Comparison of ENCODE assay signal across 12 cellular contexts in genomic region chr17:28613916-28614315, GRCh38. TPM values are rescaled to one million over a fixed set of nuclear protein-coding genes. Genes with fewer than 3 reads are reported as not detected.
A peak's percentile ranks its signal among the peaks of the same experiment; 100 is the strongest.
DNase-seq lines count a peak whose midpoint lies in the region; ATAC-seq and TF ChIP-seq lines count a peak whose summit lies in the region.
"Had no signal": no experiment of that assay in that cellular context is flagged by ENCODE, and none has a peak within 500 bp of the region (broad histone marks: within the 10 kb centered on the region; RNA-seq: fewer than 3 reads in every experiment).

A gene with protein sequence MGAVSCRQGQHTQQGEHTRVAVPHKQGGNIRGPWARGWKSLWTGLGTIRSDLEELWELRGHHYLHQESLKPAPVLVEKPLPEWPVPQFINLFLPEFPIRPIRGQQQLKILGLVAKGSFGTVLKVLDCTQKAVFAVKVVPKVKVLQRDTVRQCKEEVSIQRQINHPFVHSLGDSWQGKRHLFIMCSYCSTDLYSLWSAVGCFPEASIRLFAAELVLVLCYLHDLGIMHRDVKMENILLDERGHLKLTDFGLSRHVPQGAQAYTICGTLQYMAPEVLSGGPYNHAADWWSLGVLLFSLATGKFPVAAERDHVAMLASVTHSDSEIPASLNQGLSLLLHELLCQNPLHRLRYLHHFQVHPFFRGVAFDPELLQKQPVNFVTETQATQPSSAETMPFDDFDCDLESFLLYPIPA (minus strand): TSS chr17:28614185. CDS start chr17:28614161, 24 bp downstream.

- H3K36me3 ChIP-seq in OCI-LY7 (ENCODE audit: insufficient read depth, low read length) (peaks cover 98% of the 10 kb centered on the region), neural progenitor cell (peaks cover 25% of the 10 kb centered on the region)

- H3K27ac ChIP-seq in OCI-LY7 (ENCODE audit: low read depth, low read length, poor library complexity, severe bottlenecking), result peak within 1 kb of the TSS; percentile 31
- H3K27ac ChIP-seq in dorsolateral prefrontal cortex, result peak within 1 kb of the TSS in 58 of 59 donors; percentile 34 to 98 (median 80)
- H3K27ac ChIP-seq in neural progenitor cell, result no peak within 1 kb of the TSS
- no peak within 1 kb of the TSS for H3K27ac ChIP-seq in foreskin keratinocyte
- H3K27ac ChIP-seq: heart right ventricle, pancreas had no signal

- intact Hi-C loops in OCI-LY7 (cut with micrococcal nuclease; ENCODE audit: unreplicated experiment), result loop anchor here (1.0 to 5.0 kb wide), 2 partner anchors 62 to 120 kb away; partner anchors contain the start of gene UNC119
- intact Hi-C loops in dorsolateral prefrontal cortex (cut with DNase I), result loop anchor here in 1 of 2 donors (1.0 to 2.0 kb wide), 2 partner anchors 65 to 119 kb away; no protein-coding TSS in a partner anchor

- no TSS peak for BruUV-seq in OCI-LY7 (replicated peaks; lab: Mats Ljungman, UMichigan)

- no peaks in the 10 kb centered on the region for H4K20me1 ChIP-seq in OCI-LY7 (ENCODE audit: insufficient read depth, low read length)
- no peaks in the 10 kb centered on the region for H4K20me1 ChIP-seq in neural progenitor cell (ENCODE audit: low read depth)

- H2AFZ ChIP-seq in OCI-LY7 (ENCODE audit: low read length), result no peak within 1 kb of the TSS
- H2AFZ ChIP-seq in neural progenitor cell (replicated peaks), result no peak within 1 kb of the TSS

- H3K27me3 ChIP-seq in dorsolateral prefrontal cortex (no peaks in the 10 kb centered on the region), neural progenitor cell (no peaks in the 10 kb centered on the region), foreskin keratinocyte (no peaks in the 10 kb centered on the region)
- H3K27me3 ChIP-seq: heart right ventricle, pancreas had no signal

- no peaks in the 10 kb centered on the region for H3K79me2 ChIP-seq in OCI-LY7 (ENCODE audit: insufficient read depth, low read depth, low read length)
- H3K79me2 ChIP-seq in neural progenitor cell (ENCODE audit: low read depth), result no peaks in the 10 kb centered on the region

- H3K4me1 ChIP-seq in OCI-LY7 (ENCODE audit: insufficient read depth, low read length, poor library complexity, severe bottlenecking) (peaks cover 23% of the 10 kb centered on the region), neural progenitor cell (no peaks in the 10 kb centered on the region), foreskin keratinocyte (no peaks in the 10 kb centered on the region)
- H3K4me1 ChIP-seq: heart right ventricle, pancreas had no signal

- H3K9ac ChIP-seq in neural progenitor cell, result no peak within 1 kb of the TSS

- H3K4me2 ChIP-seq in OCI-LY7 (ENCODE audit: low read length) (no peak within 1 kb of the TSS), neural progenitor cell (no peak within 1 kb of the TSS)

- TF ChIP-seq CTCF in OCI-LY7 (conservative IDR thresholded peaks at IDR 0.05; ENCODE audit: low read length) (no peak), dorsolateral prefrontal cortex (IDR thresholded peaks at IDR 0.05 in 54 of 56, conservative IDR thresholded peaks at IDR 0.05 in 2 of 56; ENCODE audit: low read depth in 1 of 56, partially characterized antibody in 56 of 56) (no peak), neural progenitor cell (IDR thresholded peaks at IDR 0.05) (no peak), foreskin keratinocyte (conservative IDR thresholded peaks at IDR 0.05) (no peak)

- H3K9me3 Mint-ChIP-seq in neural progenitor cell, result no peaks in the 10 kb centered on the region
- H3K9me3 Mint-ChIP-seq: IgD-negative memory B cell had no signal

- H3K4me3 ChIP-seq in OCI-LY7 (ENCODE audit: low read depth, low read length, poor library complexity, severe bottlenecking), result no peak within 1 kb of the TSS
- peak within 1 kb of the TSS in 56 of 59 donors; percentile 3 to 60 (median 43) for H3K4me3 ChIP-seq in dorsolateral prefrontal cortex
- H3K4me3 ChIP-seq in neural progenitor cell, result no peak within 1 kb of the TSS
- H3K4me3 ChIP-seq: heart right ventricle, pancreas had no signal

- H3F3A ChIP-seq in neural progenitor cell (ENCODE audit: low read depth), result peaks cover 13% of the 10 kb centered on the region

- no peaks in the 10 kb centered on the region for H3K9me2 ChIP-seq in OCI-LY7 (ENCODE audit: insufficient read depth, low read length)

- CTCF ChIA-PET in OCI-LY7 (lab: Charles Lee; ENCODE audit: unreplicated experiment), result no interaction called here

- H3K4me1 Mint-ChIP-seq in neural progenitor cell, result peaks cover 5% of the 10 kb centered on the region

- POLR2A ChIA-PET in OCI-LY7 (lab: Charles Lee), result no interaction called here

- DNase-seq in D341Med (ENCODE audit: low spot score) (peak; percentile 39), OCI-LY7 (ENCODE audit: low spot score) (no peak), dorsolateral prefrontal cortex (peak in 9 of 10 donors; percentile 29 to 81 (median 69)), neural progenitor cell (ENCODE audit: low spot score) (no peak), SIG-M5 treated with dmso at 0.1 percent for 504 hours (lab: John Stamatoyannopoulos, UW; ENCODE audit: unreplicated experiment) (no peak), NCI-H526 (lab: John Stamatoyannopoulos, UW) (no peak), foreskin keratinocyte (no peak)
- DNase-seq in stimulated activated CD4-positive, alpha-beta T cell treated with anti-CD3 and anti-CD28 coated beads, Interleukin-4, amount 100 ng/mL, for 1 hour, result no peak
- DNase-seq: NCI-H748 treated with DMSO at 0.1 percent for 48 hours had no signal

- H3K27me3 Mint-ChIP-seq in neural progenitor cell (ENCODE audit: insufficient read depth, low read depth), result peaks cover 5% of the 10 kb centered on the region
- H3K27me3 Mint-ChIP-seq: IgD-negative memory B cell had no signal

- ATAC-seq in foreskin keratinocyte, result no peak

- H3K9me3 ChIP-seq in OCI-LY7 (ENCODE audit: low read length), result no peaks in the 10 kb centered on the region
- no peaks in the 10 kb centered on the region for H3K9me3 ChIP-seq in neural progenitor cell (ENCODE audit: low read depth)
- H3K9me3 ChIP-seq: heart right ventricle, pancreas had no signal

- peak within 1 kb of the TSS; percentile 19 for H3K27ac Mint-ChIP-seq in neural progenitor cell

- H3K4me3 Mint-ChIP-seq in neural progenitor cell, result no peak within 1 kb of the TSS
- H3K4me3 Mint-ChIP-seq: IgD-negative memory B cell had no signal

- peaks cover 24% of the 10 kb centered on the region for H3K36me3 Mint-ChIP-seq in neural progenitor cell
- H3K36me3 Mint-ChIP-seq: IgD-negative memory B cell had no signal

RNA-seq across cellular contexts. Expression of the gene that starts here (rescaled TPM):
- 24.7 and 30.4 TPM in 2 replicates for total RNA-seq in OCI-LY7 (2014; rRNA removed; shearing (Covaris generic))
- total RNA-seq in OCI-LY7 (2022) (59.6 and 66.2 TPM in 2 replicates), dorsolateral prefrontal cortex (100 to 1,000 TPM in 32 of 120 experiments, 10 to 100 TPM in 88; 41.6 to 215 (median 83.8) TPM), neural progenitor cell (ENCODE audit: low replicate concordance) (26.5 and 31.8 TPM in 2 replicates), foreskin keratinocyte (4.5 and 6.4 TPM in 2 replicates)
- 0.59 and 0.85 TPM in 2 replicates for polyA plus RNA-seq in foreskin keratinocyte

Comparison
In these comparisons a context has a peak if more than half of its experiments do, and no peak if none do; other contexts are left out.
1. DNase-seq: peak in D341Med (single experiment) and dorsolateral prefrontal cortex (9 of 10); none in OCI-LY7 (single experiment), neural progenitor cell (single experiment), SIG-M5 treated with dmso at 0.1 percent for 504 hours (single experiment), NCI-H526 (0 of 2), stimulated activated CD4-positive, alpha-beta T cell treated with anti-CD3 and anti-CD28 coated beads, Interleukin-4, amount 100 ng/mL, for 1 hour (single experiment) and foreskin keratinocyte (0 of 2).
2. H3K27ac ChIP-seq: peak in OCI-LY7 (single experiment) and dorsolateral prefrontal cortex (58 of 59); none in neural progenitor cell (single experiment) and foreskin keratinocyte (single experiment).
3. H3K4me3 ChIP-seq: peak in dorsolateral prefrontal cortex (56 of 59); none in OCI-LY7 (single experiment) and neural progenitor cell (single experiment).